2 cellular contexts compared by ENCODE assay signal in genomic region chr1:52008074-52008809, GRCh38.
TF ChIP-seq lines count a peak whose summit lies in the region.

No MANE protein-coding gene starts in this region.

TF ChIP-seq in HEK293, 187 proteins besides CTCF, POLR2A, EP300 and RAD21:
- TF ChIP-seq ZNF362 (tag by site-specific recombination; IDR thresholded peaks at IDR 0.05) (no peak), PRDM6 (tag by site-specific recombination; IDR thresholded peaks at IDR 0.05) (peak; percentile 17; the same call in 1 of the 2 replicates), ZFP3 (tag by site-specific recombination; IDR thresholded peaks at IDR 0.05; ENCODE audit: low read depth) (peak; percentile 44; the same call in 1 of the 2 replicates), ZNF580 (tag by site-specific recombination; IDR thresholded peaks at IDR 0.05) (peak; percentile 36; the same call in 1 of the 2 replicates)
TF ChIP-seq in HEK293: peak in this region for 3.

TF ChIP-seq in WTC11, 78 proteins besides CTCF, POLR2A, EP300 and RAD21 (continued from another document):
- TF ChIP-seq USF2 (CRISPR knock-in tag; IDR thresholded peaks at IDR 0.05) (no peak), ZNF138 (CRISPR knock-in tag; conservative IDR thresholded peaks at IDR 0.05) (no peak), CBFB (CRISPR knock-in tag; IDR thresholded peaks at IDR 0.05; ENCODE audit: low read depth) (no peak), ZNF219 (CRISPR knock-in tag; IDR thresholded peaks at IDR 0.05; ENCODE audit: borderline replicate concordance) (no peak)
